ENCODE assay signal across 2 cellular contexts in genomic region chr11:34719303-34719848, GRCh38.
TF ChIP-seq lines count a peak whose summit lies in the region.

No MANE protein-coding gene starts in this region.

TF ChIP-seq in IMR-90, 13 proteins besides CTCF, POLR2A, EP300 and RAD21 (continued from another document):
- no peak for TF ChIP-seq CHD1 (IDR thresholded peaks at IDR 0.05; ENCODE audit: low read depth, low read length)
- no peak for TF ChIP-seq USF2 (IDR thresholded peaks at IDR 0.05; ENCODE audit: low read depth, low read length)
- TF ChIP-seq SMC3 (IDR thresholded peaks at IDR 0.05; ENCODE audit: low read depth, low read length): no peak
- no peak for TF ChIP-seq MXI1 (IDR thresholded peaks at IDR 0.05; ENCODE audit: borderline replicate concordance, low read depth, low read length)
- no peak for TF ChIP-seq RFX5 (IDR thresholded peaks at IDR 0.05; ENCODE audit: low read depth, low read length)
- TF ChIP-seq, protein P1, sequence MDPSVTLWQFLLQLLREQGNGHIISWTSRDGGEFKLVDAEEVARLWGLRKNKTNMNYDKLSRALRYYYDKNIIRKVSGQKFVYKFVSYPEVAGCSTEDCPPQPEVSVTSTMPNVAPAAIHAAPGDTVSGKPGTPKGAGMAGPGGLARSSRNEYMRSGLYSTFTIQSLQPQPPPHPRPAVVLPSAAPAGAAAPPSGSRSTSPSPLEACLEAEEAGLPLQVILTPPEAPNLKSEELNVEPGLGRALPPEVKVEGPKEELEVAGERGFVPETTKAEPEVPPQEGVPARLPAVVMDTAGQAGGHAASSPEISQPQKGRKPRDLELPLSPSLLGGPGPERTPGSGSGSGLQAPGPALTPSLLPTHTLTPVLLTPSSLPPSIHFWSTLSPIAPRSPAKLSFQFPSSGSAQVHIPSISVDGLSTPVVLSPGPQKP (IDR thresholded peaks at IDR 0.05; ENCODE audit: borderline replicate concordance, low read depth, low read length): no peak
- TF ChIP-seq CEBPB (IDR thresholded peaks at IDR 0.05; ENCODE audit: low read depth, low read length): no peak
- TF ChIP-seq NFE2L2 (IDR thresholded peaks at IDR 0.05; ENCODE audit: low read depth, low read length): no peak

TF ChIP-seq in K562, 482 proteins besides CTCF, POLR2A, EP300 and RAD21 (continued from another document):
- TF ChIP-seq CREB3L1 (IDR thresholded peaks at IDR 0.05; ENCODE audit: borderline replicate concordance, low read depth) (no peak), PBX2 (CRISPR knock-in tag; IDR thresholded peaks at IDR 0.05; ENCODE audit: low read depth) (no peak), PBX2 (tag; conservative IDR thresholded peaks at IDR 0.05; ENCODE audit: low read depth) (peak; percentile 76), THAP12 (CRISPR knock-in tag; IDR thresholded peaks at IDR 0.05) (no peak), FOXA3 (CRISPR knock-in tag; conservative IDR thresholded peaks at IDR 0.05 in 1 of 2, IDR thresholded peaks at IDR 0.05 in 1 of 2) (0 out of 4 replicates have a peak, but pooled peaks of 1 of the 2 experiments have one; percentile 15), MBD2 (IDR thresholded peaks at IDR 0.05; ENCODE audit: borderline replicate concordance, low read depth) (no peak), FOXA1 (IDR thresholded peaks at IDR 0.05; ENCODE audit: borderline replicate concordance) (no peak), SETDB1 (IDR thresholded peaks at IDR 0.05; ENCODE audit: low read length) (no peak), PTRF (tag; IDR thresholded peaks at IDR 0.05) (no peak), BRF1 (IDR thresholded peaks at IDR 0.05; ENCODE audit: borderline replicate concordance, extremely low read depth, insufficient read length) (no peak), ZNF512 (tag; IDR thresholded peaks at IDR 0.05) (no peak), FOSL1 (tag; conservative IDR thresholded peaks at IDR 0.05) (0 out of 2 replicates have a peak, but pooled peaks have one; percentile 19), MEIS2 (IDR thresholded peaks at IDR 0.05; ENCODE audit: partially characterized antibody) (peak; percentile 86), BACH1 (tag; IDR thresholded peaks at IDR 0.05) (no peak), MAZ (CRISPR knock-in tag; conservative IDR thresholded peaks at IDR 0.05 in 1 of 2, IDR thresholded peaks at IDR 0.05 in 1 of 2) (no peak), NBN (IDR thresholded peaks at IDR 0.05; ENCODE audit: low read depth) (no peak), RBFOX2 (IDR thresholded peaks at IDR 0.05; ENCODE audit: low read depth, low read length) (no peak), LCOR (CRISPR knock-in tag; IDR thresholded peaks at IDR 0.05) (no peak), HCFC1 (IDR thresholded peaks at IDR 0.05; ENCODE audit: low read depth, low read length) (no peak), HNRNPH1 (optimal IDR thresholded peaks at IDR 0.05; ENCODE audit: low read depth, low read length) (no peak), KLF1 (tag; IDR thresholded peaks at IDR 0.05) (no peak), ETV5 (CRISPR knock-in tag; IDR thresholded peaks at IDR 0.05; ENCODE audit: low read depth) (no peak), MAFK (IDR thresholded peaks at IDR 0.05; ENCODE audit: low read length) (no peak), ATF7 (IDR thresholded peaks at IDR 0.05) (no peak), L3MBTL2 (IDR thresholded peaks at IDR 0.05) (no peak), ZNF232 (CRISPR knock-in tag; IDR thresholded peaks at IDR 0.05) (no peak), MIER1 (IDR thresholded peaks at IDR 0.05; ENCODE audit: low read depth) (no peak), U2AF1 (optimal IDR thresholded peaks at IDR 0.05; ENCODE audit: low read depth, low read length) (no peak), ZNF212 (CRISPR knock-in tag; IDR thresholded peaks at IDR 0.05) (no peak), ETS2 (tag; IDR thresholded peaks at IDR 0.05; ENCODE audit: borderline replicate concordance, poor library complexity, severe bottlenecking) (no peak), ZKSCAN1 (IDR thresholded peaks at IDR 0.05; ENCODE audit: low read depth, low read length) (no peak), PKNOX1 (IDR thresholded peaks at IDR 0.05) (0 out of 2 replicates have a peak, but pooled peaks have one; percentile 19), DDX20 (tag; IDR thresholded peaks at IDR 0.05; ENCODE audit: low read depth) (no peak)
- TF ChIP-seq, protein P2, sequence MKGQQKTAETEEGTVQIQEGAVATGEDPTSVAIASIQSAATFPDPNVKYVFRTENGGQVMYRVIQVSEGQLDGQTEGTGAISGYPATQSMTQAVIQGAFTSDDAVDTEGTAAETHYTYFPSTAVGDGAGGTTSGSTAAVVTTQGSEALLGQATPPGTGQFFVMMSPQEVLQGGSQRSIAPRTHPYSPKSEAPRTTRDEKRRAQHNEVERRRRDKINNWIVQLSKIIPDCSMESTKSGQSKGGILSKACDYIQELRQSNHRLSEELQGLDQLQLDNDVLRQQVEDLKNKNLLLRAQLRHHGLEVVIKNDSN (CRISPR knock-in tag; IDR thresholded peaks at IDR 0.05): no peak
- TF ChIP-seq, protein P3, sequence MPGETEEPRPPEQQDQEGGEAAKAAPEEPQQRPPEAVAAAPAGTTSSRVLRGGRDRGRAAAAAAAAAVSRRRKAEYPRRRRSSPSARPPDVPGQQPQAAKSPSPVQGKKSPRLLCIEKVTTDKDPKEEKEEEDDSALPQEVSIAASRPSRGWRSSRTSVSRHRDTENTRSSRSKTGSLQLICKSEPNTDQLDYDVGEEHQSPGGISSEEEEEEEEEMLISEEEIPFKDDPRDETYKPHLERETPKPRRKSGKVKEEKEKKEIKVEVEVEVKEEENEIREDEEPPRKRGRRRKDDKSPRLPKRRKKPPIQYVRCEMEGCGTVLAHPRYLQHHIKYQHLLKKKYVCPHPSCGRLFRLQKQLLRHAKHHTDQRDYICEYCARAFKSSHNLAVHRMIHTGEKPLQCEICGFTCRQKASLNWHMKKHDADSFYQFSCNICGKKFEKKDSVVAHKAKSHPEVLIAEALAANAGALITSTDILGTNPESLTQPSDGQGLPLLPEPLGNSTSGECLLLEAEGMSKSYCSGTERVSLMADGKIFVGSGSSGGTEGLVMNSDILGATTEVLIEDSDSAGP (CRISPR knock-in tag; IDR thresholded peaks at IDR 0.05): no peak
- TF ChIP-seq, protein P4, sequence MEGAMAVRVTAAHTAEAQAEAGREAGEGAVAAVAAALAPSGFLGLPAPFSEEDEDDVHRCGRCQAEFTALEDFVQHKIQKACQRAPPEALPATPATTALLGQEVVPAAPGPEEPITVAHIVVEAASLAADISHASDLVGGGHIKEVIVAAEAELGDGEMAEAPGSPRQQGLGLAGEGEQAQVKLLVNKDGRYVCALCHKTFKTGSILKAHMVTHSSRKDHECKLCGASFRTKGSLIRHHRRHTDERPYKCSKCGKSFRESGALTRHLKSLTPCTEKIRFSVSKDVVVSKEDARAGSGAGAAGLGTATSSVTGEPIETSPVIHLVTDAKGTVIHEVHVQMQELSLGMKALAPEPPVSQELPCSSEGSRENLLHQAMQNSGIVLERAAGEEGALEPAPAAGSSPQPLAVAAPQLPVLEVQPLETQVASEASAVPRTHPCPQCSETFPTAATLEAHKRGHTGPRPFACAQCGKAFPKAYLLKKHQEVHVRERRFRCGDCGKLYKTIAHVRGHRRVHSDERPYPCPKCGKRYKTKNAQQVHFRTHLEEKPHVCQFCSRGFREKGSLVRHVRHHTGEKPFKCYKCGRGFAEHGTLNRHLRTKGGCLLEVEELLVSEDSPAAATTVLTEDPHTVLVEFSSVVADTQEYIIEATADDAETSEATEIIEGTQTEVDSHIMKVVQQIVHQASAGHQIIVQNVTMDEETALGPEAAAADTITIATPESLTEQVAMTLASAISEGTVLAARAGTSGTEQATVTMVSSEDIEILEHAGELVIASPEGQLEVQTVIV (CRISPR knock-in tag; IDR thresholded peaks at IDR 0.05; ENCODE audit: borderline replicate concordance): no peak
TF ChIP-seq in K562: peak in this region for 5.
